In genomic region chr15:62835351-62835750, GRCh38 we compare ENCODE assay signal across 23 cellular contexts.
DNase-seq lines count a peak whose midpoint lies in the region; ATAC-seq and TF ChIP-seq lines count a peak whose summit lies in the region.
"Had no signal": no experiment of that assay in that cellular context is flagged by ENCODE, and none has a peak within 500 bp of the region (broad histone marks: within the 10 kb centered on the region; RNA-seq: fewer than 3 reads in every experiment).

No MANE protein-coding gene starts in this region.

- H3K36me3 ChIP-seq in esophagus muscularis mucosa, result peaks cover 9 to 79% (median 55%) of the 10 kb centered on the region in 4 donors
- H3K36me3 ChIP-seq in lower lobe of right lung, result no peaks in the 10 kb centered on the region
- H3K36me3 ChIP-seq: ovary had no signal

- WGBS in esophagus muscularis mucosa, result 72% methylated on average over 4 of the region's 8 CpGs

- TF ChIP-seq EP300 in esophagus muscularis mucosa (IDR thresholded peaks at IDR 0.05), result no peak

- intact Hi-C loops in Right ventricle myocardium inferior (cut with DNase I), result no loop called here
- intact Hi-C loops in cardiac septum (cut with DNase I), result no loop called here
- intact Hi-C loops in esophagus muscularis mucosa (cut with DNase I), result no loop called here
- intact Hi-C loops in lower lobe of right lung (cut with DNase I), result no loop called here

- no peaks in the 10 kb centered on the region for H3K27me3 ChIP-seq in esophagus muscularis mucosa
- no peaks in the 10 kb centered on the region for H3K27me3 ChIP-seq in lower lobe of right lung (ENCODE audit: low read depth)
- H3K27me3 ChIP-seq: BLaER1 treated with 17β-estradiol and CSF1 and Interleukin-3, amounts not matched to agents 10 nM and 100 nM; ovary; upper lobe of left lung had no signal

- no peak for TF ChIP-seq POLR2A in esophagus muscularis mucosa (IDR thresholded peaks at IDR 0.05; ENCODE audit: low read depth)

- H3K27ac ChIP-seq in esophagus muscularis mucosa (replicated peaks in 1 of 4) (no peak overlapping the region), lower lobe of right lung (no peak overlapping the region)
- H3K27ac ChIP-seq: epithelial cell of prostate, ovary, upper lobe of left lung had no signal

- DNase-seq in Right ventricle myocardium inferior (ENCODE audit: missing footprints), result no peak
- DNase-seq in cardiac septum (ENCODE audit: low spot score), result no peak
- peak; percentile 77 for DNase-seq in esophagus muscularis mucosa (ENCODE audit: extremely low spot score)
- DNase-seq in lower lobe of right lung, result no peak
- no peak for DNase-seq in stimulated activated CD4-positive, alpha-beta T cell treated with anti-CD3 and anti-CD28 coated beads, Interleukin-2, amount 100 ng/mL, for 48 hours
- DNase-seq in T-helper 9 cell, result no peak
- DNase-seq in GM10266 (ENCODE audit: extremely low spot score), result no peak
- no peak for DNase-seq in NOMO-1 treated with DMSO at 0.1 percent for 48 hours (lab: John Stamatoyannopoulos, UW; ENCODE audit: unreplicated experiment)
- DNase-seq: Calu3; cortex of kidney; GDM1; naive B cell; NCI-H1436 treated with DMSO at 0.1 percent for 48 hours; NCI-H774; OCI-M1; ovary; stimulated activated CD4-positive, alpha-beta T cell treated with anti-CD3 and anti-CD28 coated beads, Interleukin-4, amount 100 ng/mL, for 1 hour; stimulated activated naive CD8-positive, alpha-beta T cell treated with anti-CD3 and anti-CD28 coated beads, Interleukin-15, amount 100 ng/mL, for 72 hours had no signal

- peak; percentile 82 for ATAC-seq in Right ventricle myocardium inferior
- peak; percentile 37 to 87 for ATAC-seq in lower lobe of right lung
- ATAC-seq: GM12878; stimulated activated naive CD8-positive, alpha-beta T cell treated with anti-CD3 and anti-CD28 coated beads, Interleukin-15, amount 100 ng/mL, for 72 hours; WTC11 had no signal

- no peak overlapping the region for H3K4me3 ChIP-seq in esophagus muscularis mucosa
- no peak overlapping the region for H3K4me3 ChIP-seq in lower lobe of right lung
- H3K4me3 ChIP-seq: BLaER1 treated with 17β-estradiol and CSF1 and Interleukin-3, amounts not matched to agents 10 nM and 100 nM; GM12878; ovary; upper lobe of left lung had no signal

- H3K9me3 ChIP-seq in esophagus muscularis mucosa (no peaks in the 10 kb centered on the region), lower lobe of right lung (no peaks in the 10 kb centered on the region)
- H3K9me3 ChIP-seq: BLaER1 treated with 17β-estradiol and CSF1 and Interleukin-3, amounts not matched to agents 10 nM and 100 nM; ovary; upper lobe of left lung had no signal

- no peak for TF ChIP-seq CTCF in esophagus muscularis mucosa (IDR thresholded peaks at IDR 0.05)
- no peak for TF ChIP-seq CTCF in lower lobe of right lung (IDR thresholded peaks at IDR 0.05)
- TF ChIP-seq CTCF in GM10266 (IDR thresholded peaks at IDR 0.05; ENCODE audit: control insufficient read depth, insufficient read depth, low read depth, missing control alignments), result no peak

- H3K4me1 ChIP-seq in esophagus muscularis mucosa, result no peaks in the 10 kb centered on the region
- no peaks in the 10 kb centered on the region for H3K4me1 ChIP-seq in lower lobe of right lung
- H3K4me1 ChIP-seq: upper lobe of left lung had no signal
